Comparison of ENCODE assay signal across 18 cellular contexts in the genomic region with DNA sequence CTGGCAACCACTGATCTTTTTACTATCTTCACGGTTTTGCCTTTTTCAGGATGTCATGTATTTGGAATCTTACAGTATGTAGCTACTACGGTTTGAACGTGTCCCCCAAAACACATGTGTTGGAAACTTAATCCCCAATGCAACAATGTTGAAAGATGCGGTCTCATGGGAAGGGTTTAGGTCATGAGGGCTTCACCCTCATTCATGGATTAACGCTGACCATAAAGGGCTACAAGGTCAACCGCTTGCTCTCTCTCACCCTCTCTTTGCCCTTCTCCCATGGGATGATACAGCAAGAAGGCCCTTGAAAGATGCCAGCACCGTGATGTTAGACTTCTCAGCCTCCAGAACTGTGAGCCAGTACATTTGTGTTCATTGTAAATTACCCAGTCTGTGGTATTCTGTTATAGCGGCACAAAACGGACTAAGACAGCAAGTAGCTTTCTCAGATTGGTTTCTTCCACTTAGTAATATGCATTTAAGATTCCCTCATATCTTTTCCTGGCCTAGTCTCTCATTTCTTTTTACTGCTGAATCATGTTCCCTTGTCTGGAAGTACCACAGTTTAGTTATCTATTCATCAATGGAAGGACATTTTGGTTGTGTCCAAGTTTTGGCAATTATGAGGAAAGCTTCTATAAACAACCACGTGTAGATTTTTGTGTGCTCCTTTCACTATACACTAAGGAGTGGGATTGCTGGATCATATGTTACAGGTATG. TPM values are rescaled to one million over a fixed set of nuclear protein-coding genes. Genes with fewer than 3 reads are reported as not detected.
DNase-seq lines count a peak whose midpoint lies in the region; ATAC-seq and TF ChIP-seq lines count a peak whose summit lies in the region.
"Had no signal": no experiment of that assay in that cellular context is flagged by ENCODE, and none has a peak within 500 bp of the region (broad histone marks: within the 10 kb centered on the region; RNA-seq: fewer than 3 reads in every experiment).

No MANE protein-coding gene starts in this region.

- intact Hi-C loops in spleen (cut with DNase I; ENCODE audit: low total_unique reads): no loop called here
- intact Hi-C loops in left ventricle myocardium inferior (cut with micrococcal nuclease): loop anchor here (10.0 kb wide), 1 partner anchor 78 kb away; no protein-coding TSS in a partner anchor

- H3K36me3 Mint-ChIP-seq in mesothelial cell of epicardium: no peaks in the 10 kb centered on the region
- H3K36me3 Mint-ChIP-seq: IgD-negative memory B cell had no signal

- DNase-seq in SJCRH30 (peak; percentile 46 to 60), mesothelial cell of epicardium (ENCODE audit: low spot score in 2 of 2, unreplicated experiment in 2 of 2) (no peak), spleen (peak; percentile 1), left ventricle myocardium inferior (no peak), HEK293T (ENCODE audit: extremely low spot score) (no peak)
- DNase-seq: BE2C; DMS 273 treated with DMSO at 0.1 percent for 48 hours; NCI-H146; NCI-H345; NK-92 treated with Interleukin-12 subunit alpha and Interleukin-12 subunit beta, amount 100 ng/mL, for 24 hours; OCI-M1 had no signal

- ATAC-seq in HG02610 (IDR thresholded peaks at IDR 0.05; ENCODE audit: unreplicated experiment) (no peak), HG03139 (IDR thresholded peaks at IDR 0.05; ENCODE audit: unreplicated experiment) (no peak)

- no peaks in the 10 kb centered on the region for H3K9me3 Mint-ChIP-seq in mesothelial cell of epicardium
- H3K9me3 Mint-ChIP-seq: IgD-negative memory B cell had no signal

- H3K27me3 ChIP-seq in SJCRH30 (peaks cover 3% of the 10 kb centered on the region; the same call in 1 of the 2 replicates), spleen (replicated peaks in 1 of 7) (peaks cover 0 to 26% (median 12%) of the 10 kb centered on the region in 7 donors), left ventricle myocardium inferior (ENCODE audit: low read depth) (peaks cover 27% of the 10 kb centered on the region)
- H3K27me3 ChIP-seq: BE2C had no signal

- no peak overlapping the region for H3K27ac ChIP-seq in HEK293 (ENCODE audit: extremely low read depth, low read depth, low read length)
- H3K27ac ChIP-seq in SJCRH30: no peak overlapping the region
- peak overlapping the region in 1 of 8 donors; percentile 22 for H3K27ac ChIP-seq in spleen
- H3K27ac ChIP-seq in left ventricle myocardium inferior (replicated peaks): no peak overlapping the region
- H3K27ac ChIP-seq: SK-N-MC had no signal

- CTCF ChIA-PET in HEK293 (lab: Yijun Ruan, JAX) (interaction anchor here (1.0 to 1.5 kb wide), 4 partner anchors 9 to 74 kb away, joined by 3 to 5 read pairs (median 4); no protein-coding TSS in a partner anchor), HEK293T (lab: Yijun Ruan, JAX) (interaction anchor here (0.6 to 1.5 kb wide), 2 partner anchors 17 to 229 kb away, joined by 3 to 4 read pairs; no protein-coding TSS in a partner anchor)

- POLR2A ChIA-PET in HEK293 (lab: Yijun Ruan, JAX): no interaction called here
- POLR2A ChIA-PET in HEK293T (lab: Yijun Ruan, JAX): no interaction called here

- WGBS in spleen, 5 donors: 78 to 90% (median 86%) methylated on average over 10 of the region's 10 CpGs

- H3K36me3 ChIP-seq in HEK293 (ENCODE audit: control insufficient read depth in 2 of 2, insufficient read depth in 1 of 2, low read length in 2 of 2) (no peaks in the 10 kb centered on the region), SJCRH30 (no peaks in the 10 kb centered on the region), spleen (no peaks in the 10 kb centered on the region), left ventricle myocardium inferior (no peaks in the 10 kb centered on the region)
- H3K36me3 ChIP-seq: BE2C had no signal

- TF ChIP-seq POLR2A in spleen (IDR thresholded peaks at IDR 0.05): no peak

- no peaks in the 10 kb centered on the region for H3K27me3 Mint-ChIP-seq in mesothelial cell of epicardium (ENCODE audit: low read depth)

- no peaks in the 10 kb centered on the region for H3K9me3 ChIP-seq in HEK293 (ENCODE audit: control insufficient read depth, insufficient read depth, low read depth, low read length)
- H3K9me3 ChIP-seq in SJCRH30 (replicated peaks): peaks cover 4% of the 10 kb centered on the region
- no peaks in the 10 kb centered on the region for H3K9me3 ChIP-seq in spleen
- no peaks in the 10 kb centered on the region for H3K9me3 ChIP-seq in left ventricle myocardium inferior (replicated peaks)
- H3K9me3 ChIP-seq: BE2C had no signal

- H3K4me3 Mint-ChIP-seq in mesothelial cell of epicardium: no peak overlapping the region
- H3K4me3 Mint-ChIP-seq: IgD-negative memory B cell had no signal

- H3K4me1 ChIP-seq in HEK293 (ENCODE audit: control insufficient read depth, insufficient read depth, low read length) (no peaks in the 10 kb centered on the region), SJCRH30 (no peaks in the 10 kb centered on the region), spleen (peaks cover 0 to 46% (median 26%) of the 10 kb centered on the region in 6 donors), left ventricle myocardium inferior (peaks cover 10% of the 10 kb centered on the region)
- H3K4me1 ChIP-seq: BE2C had no signal

- H3K4me1 Mint-ChIP-seq in mesothelial cell of epicardium: peaks cover 63% of the 10 kb centered on the region

- H3K4me3 ChIP-seq in HEK293 (ENCODE audit: low read depth, low read length): no peak overlapping the region
- no peak overlapping the region for H3K4me3 ChIP-seq in SJCRH30
- H3K4me3 ChIP-seq in spleen: no peak overlapping the region
- no peak overlapping the region for H3K4me3 ChIP-seq in left ventricle myocardium inferior
- H3K4me3 ChIP-seq: SK-N-MC had no signal

- H3K27ac Mint-ChIP-seq in mesothelial cell of epicardium: peak overlapping the region; percentile 88
- H3K27ac Mint-ChIP-seq: IgD-negative memory B cell had no signal

- no peak for TF ChIP-seq CTCF in HEK293 (tag by site-specific recombination; IDR thresholded peaks at IDR 0.05)
- no peak for TF ChIP-seq CTCF in mesothelial cell of epicardium (IDR thresholded peaks at IDR 0.05; ENCODE audit: unreplicated experiment)
- no peak for TF ChIP-seq CTCF in spleen (IDR thresholded peaks at IDR 0.05 in 8 of 11, conservative IDR thresholded peaks at IDR 0.05 in 3 of 11)
- no peak for TF ChIP-seq CTCF in left ventricle myocardium inferior (IDR thresholded peaks at IDR 0.05; ENCODE audit: borderline replicate concordance)

TF ChIP-seq in HEK293, 187 proteins besides CTCF, POLR2A, EP300 and RAD21 (continues in another document):
- TF ChIP-seq ZNF843 (tag by site-specific recombination; IDR thresholded peaks at IDR 0.05) (no peak), SETDB1 (IDR thresholded peaks at IDR 0.05; ENCODE audit: insufficient read length, low read length) (peak; percentile 18)

TF ChIP-seq in HEK293T, 16 proteins besides CTCF, POLR2A, EP300 and RAD21:
- no peak for TF ChIP-seq NFRKB (IDR thresholded peaks at IDR 0.05)
- TF ChIP-seq CTBP1 (IDR thresholded peaks at IDR 0.05; ENCODE audit: borderline replicate concordance): no peak
- no peak for TF ChIP-seq L3MBTL2 (conservative IDR thresholded peaks at IDR 0.05)
- no peak for TF ChIP-seq HDGF (IDR thresholded peaks at IDR 0.05; ENCODE audit: borderline replicate concordance)
- TF ChIP-seq ELF4 (IDR thresholded peaks at IDR 0.05): no peak
- no peak for TF ChIP-seq FOXM1 (IDR thresholded peaks at IDR 0.05; ENCODE audit: borderline replicate concordance)
- TF ChIP-seq LEF1 (IDR thresholded peaks at IDR 0.05; ENCODE audit: borderline replicate concordance): no peak
- no peak for TF ChIP-seq SUZ12 (IDR thresholded peaks at IDR 0.05)
- TF ChIP-seq TARDBP (IDR thresholded peaks at IDR 0.05): no peak
- no peak for TF ChIP-seq SP1 (IDR thresholded peaks at IDR 0.05)
- no peak for TF ChIP-seq FOXA1 (IDR thresholded peaks at IDR 0.05)
- TF ChIP-seq FOXK2 (IDR thresholded peaks at IDR 0.05): no peak
- no peak for TF ChIP-seq BHLHE40 (IDR thresholded peaks at IDR 0.05; ENCODE audit: borderline replicate concordance)
- no peak for TF ChIP-seq ARNT (IDR thresholded peaks at IDR 0.05)
- TF ChIP-seq ZNF384 (IDR thresholded peaks at IDR 0.05): no peak
- TF ChIP-seq PKNOX1 (IDR thresholded peaks at IDR 0.05): no peak

RNA-seq across cellular contexts. Expression of gene CRYGN, which starts 3.0 kb away (rescaled TPM):
- not detected in 2 replicates for total RNA-seq in SJCRH30 (2014; rRNA removed; shearing (Covaris generic))
- total RNA-seq in mesothelial cell of epicardium (9.4 to 12.2 TPM (median 10.5 TPM) in 3 replicates), spleen (1 to 10 TPM in 3 of 7 donors, under 1 TPM in 3, not detected in 1; 0.17 to 2.5 (median 0.92) TPM), left ventricle myocardium inferior (0.41 TPM)
- polyA plus RNA-seq in spleen: under 1 TPM; 0.27 to 0.72 (median 0.32) TPM
- total RNA-seq: H4 had no signal
- polyA plus RNA-seq: AG04450, IgD-negative memory B cell had no signal

RNA-seq across cellular contexts. Expression of gene WDR86, which starts 33.1 kb away (rescaled TPM):
- total RNA-seq in SJCRH30 (2014; rRNA removed; shearing (Covaris generic)): 0.46 and 1.0 TPM in 2 replicates
- 259 to 274 TPM (median 266 TPM) in 3 replicates for total RNA-seq in mesothelial cell of epicardium
- total RNA-seq in spleen: 10 to 100 TPM; 15.4 to 71.9 (median 58.1) TPM
- polyA plus RNA-seq in spleen: 10 to 100 TPM in 1 of 3 donors, 1 to 10 TPM in 2; 2.8 to 29.5 (median 8.6) TPM
- total RNA-seq in left ventricle myocardium inferior: 0.16 TPM
- total RNA-seq: H4 had no signal

Comparison
In these comparisons a context has a peak if more than half of its experiments do, and no peak if none do; other contexts are left out.
1. DNase-seq: peak in SJCRH30 (2 of 2) and spleen (single experiment); none in mesothelial cell of epicardium (0 of 2), left ventricle myocardium inferior (single experiment) and HEK293T (single experiment).